Comparison of ENCODE assay signal across 29 cellular contexts in genomic region chr18:62496262-62496661, GRCh38.
"Had no signal": no experiment of that assay in that cellular context is flagged by ENCODE, and none has a peak within 500 bp of the region (broad histone marks: within the 10 kb centered on the region; RNA-seq: fewer than 3 reads in every experiment).

No MANE protein-coding gene starts in this region.

- H3K27me3 Mint-ChIP-seq: type B pancreatic cell had no signal

- H3K4me3 ChIP-seq: stomach, suprapubic skin, testis, thoracic aorta, thyroid gland, tibial artery, tibial nerve, transverse colon, upper lobe of left lung, upper lobe of right lung, uterus, vagina had no signal

- H3K27ac ChIP-seq: stomach, suprapubic skin, testis, thoracic aorta, thyroid gland, tibial artery, tibial nerve, transverse colon, upper lobe of left lung, upper lobe of right lung, uterus, vagina had no signal

- DNase-seq: stimulated activated CD4-positive, alpha-beta T cell treated with anti-CD3 and anti-CD28 coated beads, Interleukin-2, amount 100 ng/mL, for 48 hours; stimulated activated CD4-positive, alpha-beta T cell treated with anti-CD3 and anti-CD28 coated beads, Interleukin-4, amount 100 ng/mL, for 1 hour; stimulated activated CD4-positive, alpha-beta T cell treated with anti-CD3 and anti-CD28 coated beads, Interleukin-4, amount 100 ng/mL, for 24 hours; stimulated activated CD4-positive, alpha-beta T cell treated with anti-CD3 and anti-CD28 coated beads, Interleukin-4, amount 100 ng/mL, for 4 hours; stimulated activated CD8-positive, alpha-beta memory T cell treated with anti-CD3 and anti-CD28 coated beads, Interleukin-4, amount 100 ng/mL, for 48 hours; stimulated activated naive B cell treated with anti-CD40 and anti-IgM and Interleukin-4, amounts not matched to agents 10 μg/mL and 1 μg/mL and 100 μg/mL, for 72 hours; stimulated activated naive CD4-positive, alpha-beta T cell; stimulated activated naive CD4-positive, alpha-beta T cell treated with Interleukin-2 at 50 U/mL for 16 hours; stimulated activated naive CD8-positive, alpha-beta T cell treated with anti-CD3 and anti-CD28 coated beads, Interleukin-15, amount 100 ng/mL, for 72 hours; stimulated activated naive CD8-positive, alpha-beta T cell treated with anti-CD3 and anti-CD28 coated beads, Interleukin-15, Interleukin-2, amounts not matched to agents 100 U/mL and 50 U/mL, for 24 hours; stomach; substantia nigra; testis; thyroid gland; tibial artery; transverse colon; trophoblast cell; upper lobe of left lung; upper lobe of right lung; uterus had no signal

- H3K27ac Mint-ChIP-seq: stimulated activated effector memory CD8-positive, alpha-beta T cell treated with anti-CD3 and anti-CD28 coated beads, Interleukin-12 subunit alpha, Interleukin-12 subunit beta, amount 100 ng/mL, for 72 hours; stimulated activated memory B cell treated with anti-CD40 and anti-IgM and Interleukin-4, amounts not matched to agents 10 μg/mL and 1 μg/mL and 100 μg/mL, for 72 hours; stimulated activated naive B cell treated with anti-CD40 and anti-IgM and Interleukin-4, amounts not matched to agents 10 μg/mL and 1 μg/mL and 100 μg/mL, for 72 hours; stimulated activated naive CD8-positive, alpha-beta T cell treated with anti-CD3 and anti-CD28 coated beads, Interleukin-15, amount 100 ng/mL, for 72 hours; stimulated activated naive CD8-positive, alpha-beta T cell treated with anti-CD3 and anti-CD28 coated beads, Interleukin-15, Interleukin-2, amounts not matched to agents 100 ng/mL and 50 ng/mL, for 24 hours; type B pancreatic cell had no signal

- H3K27me3 ChIP-seq: testis, thyroid gland, tibial artery, tibial nerve, transverse colon, upper lobe of left lung, upper lobe of right lung, uterus, vagina had no signal

- H3K36me3 Mint-ChIP-seq: stimulated activated effector memory CD8-positive, alpha-beta T cell treated with anti-CD3 and anti-CD28 coated beads, Interleukin-12 subunit alpha, Interleukin-12 subunit beta, amount 100 ng/mL, for 72 hours; stimulated activated memory B cell treated with anti-CD40 and anti-IgM and Interleukin-4, amounts not matched to agents 10 μg/mL and 1 μg/mL and 100 μg/mL, for 72 hours; stimulated activated naive B cell treated with anti-CD40 and anti-IgM and Interleukin-4, amounts not matched to agents 10 μg/mL and 1 μg/mL and 100 μg/mL, for 72 hours; type B pancreatic cell had no signal

- FAIRE-seq: urothelium cell line had no signal

- H3K9me3 ChIP-seq: stomach, suprapubic skin, testis, thoracic aorta, thyroid gland, tibial artery, tibial nerve, transverse colon, upper lobe of left lung, upper lobe of right lung, uterus, vagina had no signal

- H3K4me1 ChIP-seq: stomach, suprapubic skin, testis, thyroid gland, tibial artery, tibial nerve, upper lobe of right lung, uterus, vagina had no signal

- ATAC-seq: stimulated activated effector memory CD8-positive, alpha-beta T cell treated with anti-CD3 and anti-CD28 coated beads, Interleukin-12 subunit alpha, Interleukin-12 subunit beta, amount 100 ng/mL, for 72 hours; stimulated activated memory B cell treated with anti-CD40 and anti-IgM and Interleukin-4, amounts not matched to agents 10 μg/mL and 1 μg/mL and 100 μg/mL, for 72 hours; stimulated activated naive B cell treated with anti-CD40 and anti-IgM and Interleukin-4, amounts not matched to agents 10 μg/mL and 1 μg/mL and 100 μg/mL, for 72 hours; stimulated activated naive CD8-positive, alpha-beta T cell treated with anti-CD3 and anti-CD28 coated beads, Interleukin-15, amount 100 ng/mL, for 72 hours; stimulated activated naive CD8-positive, alpha-beta T cell treated with anti-CD3 and anti-CD28 coated beads, Interleukin-15, Interleukin-2, amounts not matched to agents 100 U/mL and 50 U/mL, for 24 hours; upper lobe of right lung had no signal

- H3K9me3 Mint-ChIP-seq: stimulated activated effector memory CD8-positive, alpha-beta T cell treated with anti-CD3 and anti-CD28 coated beads, Interleukin-12 subunit alpha, Interleukin-12 subunit beta, amount 100 ng/mL, for 72 hours; stimulated activated memory B cell treated with anti-CD40 and anti-IgM and Interleukin-4, amounts not matched to agents 10 μg/mL and 1 μg/mL and 100 μg/mL, for 72 hours; stimulated activated naive B cell treated with anti-CD40 and anti-IgM and Interleukin-4, amounts not matched to agents 10 μg/mL and 1 μg/mL and 100 μg/mL, for 72 hours; stimulated activated naive CD8-positive, alpha-beta T cell treated with anti-CD3 and anti-CD28 coated beads, Interleukin-15, amount 100 ng/mL, for 72 hours; stimulated activated naive CD8-positive, alpha-beta T cell treated with anti-CD3 and anti-CD28 coated beads, Interleukin-15, Interleukin-2, amounts not matched to agents 100 ng/mL and 50 ng/mL, for 24 hours; type B pancreatic cell had no signal

- H3K36me3 ChIP-seq: stomach, suprapubic skin, thoracic aorta, thyroid gland, tibial artery, tibial nerve, transverse colon, upper lobe of left lung, upper lobe of right lung, uterus, vagina had no signal

- H3K4me1 Mint-ChIP-seq: stimulated activated effector memory CD8-positive, alpha-beta T cell treated with anti-CD3 and anti-CD28 coated beads, Interleukin-12 subunit alpha, Interleukin-12 subunit beta, amount 100 ng/mL, for 72 hours; stimulated activated naive CD8-positive, alpha-beta T cell treated with anti-CD3 and anti-CD28 coated beads, Interleukin-15, amount 100 ng/mL, for 72 hours had no signal

- H3K4me3 Mint-ChIP-seq: stimulated activated effector memory CD8-positive, alpha-beta T cell treated with anti-CD3 and anti-CD28 coated beads, Interleukin-12 subunit alpha, Interleukin-12 subunit beta, amount 100 ng/mL, for 72 hours; stimulated activated memory B cell treated with anti-CD40 and anti-IgM and Interleukin-4, amounts not matched to agents 10 μg/mL and 1 μg/mL and 100 μg/mL, for 72 hours; stimulated activated naive B cell treated with anti-CD40 and anti-IgM and Interleukin-4, amounts not matched to agents 10 μg/mL and 1 μg/mL and 100 μg/mL, for 72 hours; stimulated activated naive CD8-positive, alpha-beta T cell treated with anti-CD3 and anti-CD28 coated beads, Interleukin-15, amount 100 ng/mL, for 72 hours; stimulated activated naive CD8-positive, alpha-beta T cell treated with anti-CD3 and anti-CD28 coated beads, Interleukin-15, Interleukin-2, amounts not matched to agents 100 ng/mL and 50 ng/mL, for 24 hours; type B pancreatic cell had no signal
